In genomic region chr2:184597571-184597980, GRCh38 we compare ENCODE assay signal across 8 cellular contexts. TPM values are rescaled to one million over a fixed set of nuclear protein-coding genes. Genes with fewer than 3 reads are reported as not detected.
DNase-seq lines count a peak whose midpoint lies in the region; TF ChIP-seq lines count a peak whose summit lies in the region.

No MANE protein-coding gene starts in this region.

- no peaks in the 10 kb centered on the region for H3K36me3 ChIP-seq in H7 (replicated peaks; ENCODE audit: control insufficient read depth, insufficient read depth, low read length)
- no peaks in the 10 kb centered on the region for H3K36me3 ChIP-seq in NT2/D1 (ENCODE audit: insufficient read depth, insufficient read length, low read length)
- no peaks in the 10 kb centered on the region for H3K36me3 ChIP-seq in breast epithelium
- H3K36me3 ChIP-seq in iPS-20b (ENCODE audit: insufficient read depth, low read depth, low read length), result no peaks in the 10 kb centered on the region
- no peaks in the 10 kb centered on the region for H3K36me3 ChIP-seq in effector memory CD4-positive, alpha-beta T cell (ENCODE audit: control insufficient read depth, insufficient read depth, low read length)

- no peaks in the 10 kb centered on the region for H3K9me3 ChIP-seq in NT2/D1 (ENCODE audit: insufficient read depth, low read length)
- H3K9me3 ChIP-seq in breast epithelium, result no peaks in the 10 kb centered on the region
- H3K9me3 ChIP-seq in iPS-20b (ENCODE audit: insufficient read depth, low read depth, low read length), result no peaks in the 10 kb centered on the region
- no peaks in the 10 kb centered on the region for H3K9me3 ChIP-seq in effector memory CD4-positive, alpha-beta T cell (ENCODE audit: control insufficient read depth, low read length)

- H3K4me3 ChIP-seq in H7 (ENCODE audit: insufficient read depth, low read depth, low read length) (peak overlapping the region; percentile 54), NT2/D1 (ENCODE audit: insufficient read length, low read depth) (peak overlapping the region; percentile 67), breast epithelium (peak overlapping the region; percentile 51 to 74 (median 58)), iPS-20b (ENCODE audit: low read length) (peak overlapping the region; percentile 76), skeletal muscle cell (ENCODE audit: low read depth, low read length) (peak overlapping the region; percentile 77)
- H3K4me3 ChIP-seq in effector memory CD4-positive, alpha-beta T cell (ENCODE audit: insufficient read depth, low read depth, low read length, poor library complexity, severe bottlenecking), result no peak overlapping the region

- TF ChIP-seq CTCF in breast epithelium (IDR thresholded peaks at IDR 0.05), result no peak

- TF ChIP-seq POLR2A in breast epithelium (IDR thresholded peaks at IDR 0.05), result no peak

- H3K9ac ChIP-seq in NT2/D1 (ENCODE audit: insufficient read length, low read depth) (peak overlapping the region; percentile 36), iPS-20b (ENCODE audit: low read depth, low read length) (peak overlapping the region; percentile 16; the same call in 1 of the 2 replicates)

- intact Hi-C loops in breast epithelium (cut with DNase I; ENCODE audit: low total_unique reads), result no loop called here

- DNase-seq in Daoy (ENCODE audit: low read depth) (peak; percentile 31), H7 (peak; percentile 49), NT2/D1 (ENCODE audit: low read depth, low spot score) (no peak), breast epithelium (ENCODE audit: low spot score in 2 of 2) (no peak), skeletal muscle cell (ENCODE audit: low read depth) (peak; percentile 27), NCI-H510A (lab: John Stamatoyannopoulos, UW) (no peak)
- no peak for DNase-seq in effector memory CD4-positive, alpha-beta T cell

- H3K27ac ChIP-seq in breast epithelium (no peak overlapping the region), iPS-20b (ENCODE audit: low read length) (no peak overlapping the region)
- H3K27ac ChIP-seq in effector memory CD4-positive, alpha-beta T cell (ENCODE audit: insufficient read depth, low read length, poor library complexity, severe bottlenecking), result no peak overlapping the region

- H3K27me3 ChIP-seq in H7 (ENCODE audit: control insufficient read depth, insufficient read depth, low read length) (peaks cover 42% of the 10 kb centered on the region), NT2/D1 (ENCODE audit: insufficient read depth, insufficient read length) (peaks cover 38% of the 10 kb centered on the region), breast epithelium (peaks cover 0 to 13% of the 10 kb centered on the region in 2 donors), iPS-20b (ENCODE audit: insufficient read depth, low read length) (peaks cover 48% of the 10 kb centered on the region)
- peaks cover 8% of the 10 kb centered on the region for H3K27me3 ChIP-seq in effector memory CD4-positive, alpha-beta T cell (replicated peaks; ENCODE audit: control insufficient read depth, insufficient read depth, low read length, poor library complexity, severe bottlenecking)

- H3K4me1 ChIP-seq in NT2/D1 (ENCODE audit: insufficient read depth, insufficient read length) (no peaks in the 10 kb centered on the region), breast epithelium (no peaks in the 10 kb centered on the region), iPS-20b (ENCODE audit: insufficient read depth, low read length) (no peaks in the 10 kb centered on the region; the same call in 1 of the 2 replicates)
- no peaks in the 10 kb centered on the region for H3K4me1 ChIP-seq in effector memory CD4-positive, alpha-beta T cell (ENCODE audit: control insufficient read depth, insufficient read depth, low read length, poor library complexity, severe bottlenecking)

RNA-seq across cellular contexts. Expression of gene ZNF804A, which starts 0.8 kb away (rescaled TPM):
- total RNA-seq in Daoy (2014; rRNA removed; shearing (Covaris generic)), result 0.27 and 1.5 TPM in 2 replicates
- 0.18 and 0.48 TPM in 2 replicates for total RNA-seq in H7 (2014; rRNA removed; shearing (Covaris generic))
- under 1 TPM; under 0.01 to 0.29 (median 0.16) TPM for total RNA-seq in breast epithelium

Comparison
In these comparisons a context has a peak if more than half of its experiments do, and no peak if none do; other contexts are left out.
1. DNase-seq: peak in Daoy (single experiment), H7 (single experiment) and skeletal muscle cell (single experiment); none in NT2/D1 (single experiment), breast epithelium (0 of 2), effector memory CD4-positive, alpha-beta T cell (0 of 3) and NCI-H510A (single experiment).